Comparison of ENCODE assay signal across 14 cellular contexts in the genomic region with DNA sequence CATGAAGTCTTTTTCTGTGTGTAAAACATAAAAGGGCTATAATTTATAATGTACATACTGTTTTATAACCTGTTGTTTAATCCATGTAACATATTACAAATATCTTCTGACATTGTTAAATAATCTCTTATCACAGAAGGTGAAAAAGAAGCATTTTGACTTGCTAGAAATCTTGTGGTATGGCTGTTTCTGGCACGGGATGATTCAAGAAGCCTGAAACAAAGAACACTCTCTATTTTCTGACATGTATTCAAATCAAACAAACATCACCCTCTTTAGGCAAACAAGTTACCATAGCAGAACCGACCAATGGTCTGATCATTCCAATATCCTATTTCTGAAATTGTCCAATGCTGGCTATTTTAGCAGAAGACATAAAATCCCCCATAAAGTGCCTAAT. TPM values are rescaled to one million over a fixed set of nuclear protein-coding genes. Genes with fewer than 3 reads are reported as not detected.
DNase-seq lines count a peak whose midpoint lies in the region.
"Had no signal": no experiment of that assay in that cellular context is flagged by ENCODE, and none has a peak within 500 bp of the region (broad histone marks: within the 10 kb centered on the region; RNA-seq: fewer than 3 reads in every experiment).

No MANE protein-coding gene starts in this region.

- DNase-seq in globus pallidus (ENCODE audit: low spot score) (peak; percentile 74), pons (ENCODE audit: low spot score) (peak; percentile 82), NCI-H1105 treated with DMSO at 0.1 percent for 48 hours (lab: John Stamatoyannopoulos, UW) (no peak), NOMO-1 treated with DMSO at 0.1 percent for 48 hours (lab: John Stamatoyannopoulos, UW; ENCODE audit: unreplicated experiment) (no peak), mesenteric fat pad (ENCODE audit: low spot score) (no peak)
- DNase-seq: CD8-positive, alpha-beta T cell; COR-L47; DMS153; DMS79 treated with DMSO at 0.1 percent for 48 hours; EL; H9 had no signal

- H3K27ac ChIP-seq in angular gyrus (ENCODE audit: low read depth, low read length), result peak overlapping the region; percentile 35
- H3K27ac ChIP-seq: A549 had no signal

RNA-seq across cellular contexts. Expression of a gene that starts 55.4 kb away (rescaled TPM):
- not detected for total RNA-seq in mesenteric fat pad
- total RNA-seq: CD8-positive, alpha-beta T cell; HT-29 had no signal

Comparison
In these comparisons a context has a peak if more than half of its experiments do, and no peak if none do; other contexts are left out.
1. DNase-seq: peak in globus pallidus (single experiment) and pons (single experiment); none in NCI-H1105 treated with DMSO at 0.1 percent for 48 hours (single experiment), NOMO-1 treated with DMSO at 0.1 percent for 48 hours (single experiment) and mesenteric fat pad (single experiment).